13 cellular contexts compared by ENCODE assay signal in the genomic region with DNA sequence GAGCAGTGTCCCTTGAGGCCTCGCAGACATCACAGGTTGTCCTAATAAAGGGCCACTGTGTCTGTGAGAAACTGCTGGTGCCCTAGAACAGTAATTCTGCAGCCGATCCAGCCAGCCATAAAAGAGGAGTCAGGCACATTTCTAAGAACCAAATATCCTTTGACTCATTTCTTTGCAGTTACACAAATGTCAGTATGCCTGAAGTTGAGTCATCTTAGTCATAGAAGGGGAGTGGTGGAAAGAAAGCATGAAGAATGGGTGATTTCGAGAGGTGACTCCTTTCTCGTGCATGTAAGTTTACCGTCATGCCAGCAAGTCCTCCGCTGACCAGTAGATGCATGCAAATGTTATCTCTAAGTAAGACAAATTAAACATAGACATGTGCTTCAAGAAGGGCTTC.
A peak's percentile ranks its signal among the peaks of the same experiment; 100 is the strongest.
DNase-seq lines count a peak whose midpoint lies in the region; ATAC-seq, FAIRE-seq and TF ChIP-seq lines count a peak whose summit lies in the region.
"Had no signal": no experiment of that assay in that cellular context is flagged by ENCODE, and none has a peak within 500 bp of the region (broad histone marks: within the 10 kb centered on the region; RNA-seq: fewer than 3 reads in every experiment).

No MANE protein-coding gene starts in this region.

- no peak for ATAC-seq in GM18505 (IDR thresholded peaks at IDR 0.05; ENCODE audit: unreplicated experiment)
- ATAC-seq in gastroesophageal sphincter: no peak
- ATAC-seq: natural killer cell treated with Interleukin-12 subunit alpha and Interleukin-12 subunit beta and Interleukin-15 and Interleukin-18, amount 100 ng/mL, for 72 hours; WTC11 had no signal

- peak; percentile 95 for FAIRE-seq in H54 (lab: Jason Lieb, UNC)

- no peaks in the 10 kb centered on the region for H3K9me3 ChIP-seq in gastroesophageal sphincter
- H3K9me3 ChIP-seq: Caco-2, Peyer's patch had no signal

- H3K4me3 ChIP-seq in AG10803 (ENCODE audit: low read length): no peak overlapping the region
- H3K4me3 ChIP-seq in fibroblast of pulmonary artery (replicated peaks; ENCODE audit: low read depth, low read length): no peak overlapping the region
- H3K4me3 ChIP-seq in gastroesophageal sphincter: no peak overlapping the region
- H3K4me3 ChIP-seq: Peyer's patch had no signal

- no peak for TF ChIP-seq CTCF in AG10803 (conservative IDR thresholded peaks at IDR 0.05; ENCODE audit: low read length)
- TF ChIP-seq CTCF in fibroblast of pulmonary artery (IDR thresholded peaks at IDR 0.05; ENCODE audit: low read length, missing control alignments): no peak
- no peak for TF ChIP-seq CTCF in gastroesophageal sphincter (IDR thresholded peaks at IDR 0.05)

- DNase-seq in AG10803 (ENCODE audit: low read depth) (peak; percentile 68), H54 (ENCODE audit: insufficient read length, low spot score) (peak; percentile 26), T1000 (lab: John Stamatoyannopoulos, UW) (peak; percentile 7), fibroblast of pulmonary artery (ENCODE audit: low read depth) (peak; percentile 84), SKM-1 (lab: John Stamatoyannopoulos, UW; ENCODE audit: unreplicated experiment) (no peak)
- no peak for DNase-seq in stimulated activated CD4-positive, alpha-beta T cell treated with anti-CD3 and anti-CD28 coated beads, Interleukin-1b, Interleukin-23, amount 100 ng/mL, for 48 hours
- DNase-seq: activated naive CD4-positive, alpha-beta T cell treated with anti-CD3 and anti-CD28 coated beads, Interleukin-2, amount 50 U/mL, for 16 hours; Caco-2; Peyer's patch had no signal

- H3K36me3 ChIP-seq in gastroesophageal sphincter: no peaks in the 10 kb centered on the region
- H3K36me3 ChIP-seq: Peyer's patch had no signal

- TF ChIP-seq EP300 in gastroesophageal sphincter (IDR thresholded peaks at IDR 0.05): no peak

- no peak overlapping the region for H3K27ac ChIP-seq in gastroesophageal sphincter
- H3K27ac ChIP-seq: Peyer's patch had no signal

- no peaks in the 10 kb centered on the region for H3K4me1 ChIP-seq in gastroesophageal sphincter
- H3K4me1 ChIP-seq: Caco-2, Peyer's patch had no signal

- no peak for TF ChIP-seq POLR2A in H54 (IDR thresholded peaks at IDR 0.05; ENCODE audit: low read depth, low read length)
- TF ChIP-seq POLR2A in GM18505 (IDR thresholded peaks at IDR 0.05; ENCODE audit: borderline replicate concordance, extremely low read depth, insufficient read depth, insufficient read length): no peak
- TF ChIP-seq POLR2A in gastroesophageal sphincter (IDR thresholded peaks at IDR 0.05): no peak

- H3K27me3 ChIP-seq in gastroesophageal sphincter: no peaks in the 10 kb centered on the region
- H3K27me3 ChIP-seq: Peyer's patch had no signal

- 82 to 90% methylated on average over 5 to 6 of the region's 6 CpGs for WGBS in gastroesophageal sphincter (ENCODE audit: low coverage in 1 of 2), 2 donors

Comparison
In these comparisons a context has a peak if more than half of its experiments do, and no peak if none do; other contexts are left out.
1. DNase-seq: peak in AG10803 (single experiment), H54 (single experiment), T1000 (single experiment) and fibroblast of pulmonary artery (single experiment); none in SKM-1 (single experiment) and stimulated activated CD4-positive, alpha-beta T cell treated with anti-CD3 and anti-CD28 coated beads, Interleukin-1b, Interleukin-23, amount 100 ng/mL, for 48 hours (single experiment).